Comparison of ENCODE assay signal across 9 cellular contexts in genomic region chr16:11681977-11682654, GRCh38. TPM values are rescaled to one million over a fixed set of nuclear protein-coding genes. Genes with fewer than 3 reads are reported as not detected.
DNase-seq lines count a peak whose midpoint lies in the region; ATAC-seq, FAIRE-seq and TF ChIP-seq lines count a peak whose summit lies in the region.
"Had no signal": no experiment of that assay in that cellular context is flagged by ENCODE, and none has a peak within 500 bp of the region (broad histone marks: within the 10 kb centered on the region; RNA-seq: fewer than 3 reads in every experiment).

No MANE protein-coding gene starts in this region.

- H3K4me3 Mint-ChIP-seq in T-cell: peak overlapping the region in 1 of 3 donors; percentile 52
- peak overlapping the region in 9 of 10 donors; percentile 54 to 82 (median 73) for H3K4me3 Mint-ChIP-seq in naive thymus-derived CD4-positive, alpha-beta T cell

- POLR2A ChIA-PET in T-cell (lab: Charles Lee): no interaction called here
- POLR2A ChIA-PET in naive thymus-derived CD4-positive, alpha-beta T cell (lab: Charles Lee): interaction anchor here (0.7 to 1.2 kb wide), 3 partner anchors 13 to 137 kb away, joined by 3 to 4 read pairs (median 4); no protein-coding TSS in a partner anchor

- no peak for TF ChIP-seq CTCF in prostate gland (IDR thresholded peaks at IDR 0.05)

- no peak for FAIRE-seq in HTR-8/SVneo (lab: Jason Lieb, UNC)

- peaks cover 11 to 26% of the 10 kb centered on the region in 2 donors for H3K4me1 ChIP-seq in naive thymus-derived CD4-positive, alpha-beta T cell (ENCODE audit: control insufficient read depth in 2 of 2, insufficient read depth in 2 of 2, low read length in 2 of 2)
- no peaks in the 10 kb centered on the region for H3K4me1 ChIP-seq in prostate gland (replicated peaks)

- H3K36me3 Mint-ChIP-seq in T-cell: peaks cover 55% of the 10 kb centered on the region
- peaks cover 7 to 45% (median 21%) of the 10 kb centered on the region in 5 donors for H3K36me3 Mint-ChIP-seq in naive thymus-derived CD4-positive, alpha-beta T cell

- intact Hi-C loops in naive thymus-derived CD4-positive, alpha-beta T cell (cut with micrococcal nuclease): loop anchor here in 1 of 2 donors (2.0 kb wide), 1 partner anchor 13 kb away; the partner anchor contains the start of gene SNN
- intact Hi-C loops in prostate gland (cut with DNase I): no loop called here

- H3K4me1 Mint-ChIP-seq in T-cell: peaks cover 39 to 62% (median 52%) of the 10 kb centered on the region in 3 donors
- H3K4me1 Mint-ChIP-seq in naive thymus-derived CD4-positive, alpha-beta T cell: peaks cover 37 to 64% (median 57%) of the 10 kb centered on the region in 7 donors

- CTCF ChIA-PET in T-cell (lab: Charles Lee): no interaction called here
- CTCF ChIA-PET in naive thymus-derived CD4-positive, alpha-beta T cell (lab: Charles Lee): no interaction called here

- DNase-seq in T-cell (no peak), HTR-8/SVneo (ENCODE audit: insufficient read length, low spot score) (no peak), hypothalamus (lab: John Stamatoyannopoulos, UW) (no peak), NCI-H1436 (lab: John Stamatoyannopoulos, UW) (no peak), prostate gland (ENCODE audit: low spot score) (no peak)
- no peak for DNase-seq in naive thymus-derived CD4-positive, alpha-beta T cell

- no peaks in the 10 kb centered on the region for H3K9me3 Mint-ChIP-seq in T-cell
- peaks cover 0 to 1% (median 0%) of the 10 kb centered on the region in 11 donors for H3K9me3 Mint-ChIP-seq in naive thymus-derived CD4-positive, alpha-beta T cell

- no peaks in the 10 kb centered on the region for H3K9me3 ChIP-seq in naive thymus-derived CD4-positive, alpha-beta T cell (ENCODE audit: control insufficient read depth in 2 of 3, low read length in 3 of 3)
- H3K9me3 ChIP-seq in prostate gland: no peaks in the 10 kb centered on the region

- no peak for TF ChIP-seq POLR2A in prostate gland (IDR thresholded peaks at IDR 0.05)

- H3K4me3 ChIP-seq in naive thymus-derived CD4-positive, alpha-beta T cell (ENCODE audit: low read length): no peak overlapping the region
- H3K4me3 ChIP-seq in prostate gland: no peak overlapping the region

- peak; percentile 53 for ATAC-seq in GM18517 (IDR thresholded peaks at IDR 0.05; ENCODE audit: unreplicated experiment)
- peak; percentile 50 for ATAC-seq in HG02678 (IDR thresholded peaks at IDR 0.05; ENCODE audit: unreplicated experiment)
- ATAC-seq in T-cell (replicated peaks in 1 of 4): peak in 2 of 4 experiments; percentile 11 to 19
- peak; percentile 21 for ATAC-seq in naive thymus-derived CD4-positive, alpha-beta T cell

- no peaks in the 10 kb centered on the region for H3K27me3 Mint-ChIP-seq in T-cell
- no peaks in the 10 kb centered on the region for H3K27me3 Mint-ChIP-seq in naive thymus-derived CD4-positive, alpha-beta T cell

- no peaks in the 10 kb centered on the region for H3K27me3 ChIP-seq in naive thymus-derived CD4-positive, alpha-beta T cell (ENCODE audit: control insufficient read depth in 2 of 2, insufficient read depth in 2 of 2, low read length in 2 of 2)
- H3K27me3 ChIP-seq in prostate gland (replicated peaks; ENCODE audit: insufficient read depth): no peaks in the 10 kb centered on the region

- peak overlapping the region; percentile 92 for H3K27ac Mint-ChIP-seq in T-cell
- peak overlapping the region; percentile 79 to 95 (median 87) for H3K27ac Mint-ChIP-seq in naive thymus-derived CD4-positive, alpha-beta T cell

- H3K27ac ChIP-seq in naive thymus-derived CD4-positive, alpha-beta T cell (ENCODE audit: low read depth, low read length): peak overlapping the region; percentile 45
- no peak overlapping the region for H3K27ac ChIP-seq in prostate gland
- H3K27ac ChIP-seq: VCaP had no signal

- WGBS in prostate gland: 87% methylated on average over 12 of the region's 12 CpGs

- H3K36me3 ChIP-seq in naive thymus-derived CD4-positive, alpha-beta T cell (ENCODE audit: control insufficient read depth in 2 of 3, insufficient read depth in 3 of 3, low read length in 3 of 3): peaks cover 10 to 82% (median 13%) of the 10 kb centered on the region in 3 experiments
- peaks cover 3 to 9% of the 10 kb centered on the region in 2 donors for H3K36me3 ChIP-seq in prostate gland

RNA-seq across cellular contexts. Expression of gene SNN, which starts 13.9 kb away (rescaled TPM):
- total RNA-seq in T-cell (10 to 100 TPM; 17.4 to 56.2 (median 22.7) TPM), prostate gland (10 to 100 TPM; 20.8 TPM)
- 10 to 100 TPM; 17.0 to 86.8 (median 34.4) TPM for total RNA-seq in naive thymus-derived CD4-positive, alpha-beta T cell
- polyA plus RNA-seq in naive thymus-derived CD4-positive, alpha-beta T cell: 10 to 100 TPM; 21.3 to 34.3 TPM
